In the genomic region with DNA sequence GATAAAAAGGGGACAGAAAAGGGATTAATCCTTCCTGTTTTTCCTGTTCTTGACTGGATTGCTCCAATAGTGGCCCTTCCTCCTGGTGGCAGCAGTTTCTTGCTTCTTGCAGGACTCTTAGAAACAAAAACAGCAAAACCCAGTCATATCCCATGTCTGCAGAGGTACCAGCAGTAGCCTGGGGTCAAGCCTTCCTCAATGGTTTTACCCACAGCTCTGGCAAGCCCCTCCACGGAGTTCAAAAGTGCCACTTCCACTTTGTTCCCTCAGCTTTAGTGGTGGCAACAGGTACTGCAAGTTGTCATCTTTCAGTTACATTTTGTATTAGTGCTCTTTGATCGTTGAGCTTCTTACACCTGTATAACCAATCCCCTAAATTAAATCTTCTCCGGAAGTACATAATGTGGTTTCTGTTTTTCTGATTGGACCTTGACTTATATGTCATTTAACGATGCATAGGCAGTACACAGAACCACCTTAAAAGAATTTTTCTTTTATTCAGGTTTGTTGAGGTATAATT, we compare ENCODE assay signal across 8 cellular contexts. TPM values are rescaled to one million over a fixed set of nuclear protein-coding genes. Genes with fewer than 3 reads are reported as not detected.
DNase-seq lines count a peak whose midpoint lies in the region; ATAC-seq, FAIRE-seq and TF ChIP-seq lines count a peak whose summit lies in the region.

No MANE protein-coding gene starts in this region.

- no peaks in the 10 kb centered on the region for H4K20me1 ChIP-seq in OCI-LY7 (ENCODE audit: insufficient read depth, low read length)

- no TSS peak for BruUV-seq in OCI-LY7 (replicated peaks; lab: Mats Ljungman, UMichigan)

- no peak overlapping the region for H3K9ac ChIP-seq in parathyroid adenoma

- CTCF ChIA-PET in HEK293 (lab: Yijun Ruan, JAX) (interaction anchor here (0.5 to 2.8 kb wide), 18 partner anchors 9 to 524 kb away, joined by 3 to 17 read pairs (median 4); partner anchors contain the start of genes PDCD1LG2 and RANBP6), OCI-LY7 (lab: Charles Lee; ENCODE audit: unreplicated experiment) (interaction anchor here (1.7 kb wide), 1 partner anchor 9 kb away, joined by 4 read pairs; the partner anchor contains the start of gene RANBP6)

- H3K9me3 ChIP-seq in cardiac muscle cell (ENCODE audit: low read depth): no peaks in the 10 kb centered on the region
- H3K9me3 ChIP-seq in HEK293 (ENCODE audit: control insufficient read depth, insufficient read depth, low read depth, low read length): no peaks in the 10 kb centered on the region
- peaks cover 6% of the 10 kb centered on the region; the same call in 1 of the 2 replicates for H3K9me3 ChIP-seq in OCI-LY7 (ENCODE audit: low read length)
- H3K9me3 ChIP-seq in parathyroid adenoma (ENCODE audit: control insufficient read depth, low read length): no peaks in the 10 kb centered on the region

- no peak overlapping the region for H3K4me3 ChIP-seq in cardiac muscle cell
- H3K4me3 ChIP-seq in HEK293 (ENCODE audit: low read depth, low read length): no peak overlapping the region
- no peak overlapping the region for H3K4me3 ChIP-seq in OCI-LY7 (ENCODE audit: low read depth, low read length, poor library complexity, severe bottlenecking)
- no peak overlapping the region for H3K4me3 ChIP-seq in parathyroid adenoma (ENCODE audit: low read depth, low read length)

- POLR2A ChIA-PET in HEK293 (lab: Yijun Ruan, JAX): interaction anchor here (1.5 to 2.5 kb wide), 2 partner anchors 9 to 16 kb away, joined by 5 to 11 read pairs; partner anchors contain the start of gene RANBP6
- POLR2A ChIA-PET in OCI-LY7 (lab: Charles Lee): interaction anchor here (0.6 to 2.0 kb wide), 5 partner anchors 8 to 34 kb away, joined by 3 to 9 read pairs (median 7); partner anchors contain the start of gene RANBP6

- FAIRE-seq in HTR-8/SVneo (lab: Jason Lieb, UNC): no peak

- no peaks in the 10 kb centered on the region for H3K27me3 ChIP-seq in cardiac muscle cell
- H3K27me3 ChIP-seq in parathyroid adenoma (ENCODE audit: control insufficient read depth, insufficient read depth, low read length): no peaks in the 10 kb centered on the region

- DNase-seq in cardiac muscle cell (ENCODE audit: low read depth in 1 of 2, low spot score in 1 of 2) (peak in 1 of 2 donors; percentile 21), left cardiac atrium (no peak), OCI-LY7 (ENCODE audit: low spot score) (peak; percentile 74), dermis blood vessel endothelial cell (peak; percentile 22), DMS79 treated with DMSO at 0.1 percent for 48 hours (lab: John Stamatoyannopoulos, UW) (no peak), HTR-8/SVneo (ENCODE audit: insufficient read length, low spot score) (no peak)

- H2AFZ ChIP-seq in OCI-LY7 (ENCODE audit: low read length) (peak overlapping the region; percentile 75), parathyroid adenoma (peak overlapping the region; percentile 23)

- no peaks in the 10 kb centered on the region for H3K36me3 ChIP-seq in cardiac muscle cell
- no peaks in the 10 kb centered on the region for H3K36me3 ChIP-seq in HEK293 (ENCODE audit: control insufficient read depth in 2 of 2, insufficient read depth in 1 of 2, low read length in 2 of 2)
- no peaks in the 10 kb centered on the region for H3K36me3 ChIP-seq in OCI-LY7 (ENCODE audit: insufficient read depth, low read length)
- H3K36me3 ChIP-seq in parathyroid adenoma (ENCODE audit: control insufficient read depth, insufficient read depth, low read length): no peaks in the 10 kb centered on the region

- intact Hi-C loops in left cardiac atrium (cut with DNase I) (no loop called here), OCI-LY7 (cut with micrococcal nuclease; ENCODE audit: unreplicated experiment) (no loop called here)

- H3K27ac ChIP-seq in cardiac muscle cell (no peak overlapping the region), HEK293 (ENCODE audit: extremely low read depth, low read depth, low read length) (no peak overlapping the region), OCI-LY7 (ENCODE audit: low read depth, low read length, poor library complexity, severe bottlenecking) (no peak overlapping the region), parathyroid adenoma (no peak overlapping the region)

- H3K79me2 ChIP-seq in OCI-LY7 (ENCODE audit: insufficient read depth, low read depth, low read length) (no peaks in the 10 kb centered on the region), parathyroid adenoma (no peaks in the 10 kb centered on the region)

- ATAC-seq in left cardiac atrium: no peak

- no peaks in the 10 kb centered on the region for H3K9me2 ChIP-seq in OCI-LY7 (ENCODE audit: insufficient read depth, low read length)

- TF ChIP-seq CTCF in cardiac muscle cell (IDR thresholded peaks at IDR 0.05; ENCODE audit: low read depth, low read length) (peak; percentile 50), HEK293 (tag by site-specific recombination; IDR thresholded peaks at IDR 0.05) (no peak), OCI-LY7 (conservative IDR thresholded peaks at IDR 0.05; ENCODE audit: low read length) (peak; percentile 74), parathyroid adenoma (IDR thresholded peaks at IDR 0.05) (peak; percentile 45)

- H3K4me2 ChIP-seq in OCI-LY7 (ENCODE audit: low read length) (peak overlapping the region; percentile 28), parathyroid adenoma (ENCODE audit: low read length) (no peak overlapping the region)

- H3K4me1 ChIP-seq in cardiac muscle cell (ENCODE audit: low read depth) (no peaks in the 10 kb centered on the region), HEK293 (ENCODE audit: control insufficient read depth, insufficient read depth, low read length) (no peaks in the 10 kb centered on the region), OCI-LY7 (ENCODE audit: insufficient read depth, low read length, poor library complexity, severe bottlenecking) (peaks cover 9% of the 10 kb centered on the region), parathyroid adenoma (no peaks in the 10 kb centered on the region)

TF ChIP-seq in HEK293, 187 proteins besides CTCF, POLR2A, EP300 and RAD21 (continues in another document):
- TF ChIP-seq, protein P1, sequence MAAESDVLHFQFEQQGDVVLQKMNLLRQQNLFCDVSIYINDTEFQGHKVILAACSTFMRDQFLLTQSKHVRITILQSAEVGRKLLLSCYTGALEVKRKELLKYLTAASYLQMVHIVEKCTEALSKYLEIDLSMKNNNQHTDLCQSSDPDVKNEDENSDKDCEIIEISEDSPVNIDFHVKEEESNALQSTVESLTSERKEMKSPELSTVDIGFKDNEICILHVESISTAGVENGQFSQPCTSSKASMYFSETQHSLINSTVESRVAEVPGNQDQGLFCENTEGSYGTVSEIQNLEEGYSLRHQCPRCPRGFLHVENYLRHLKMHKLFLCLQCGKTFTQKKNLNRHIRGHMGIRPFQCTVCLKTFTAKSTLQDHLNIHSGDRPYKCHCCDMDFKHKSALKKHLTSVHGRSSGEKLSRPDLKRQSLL (tag by site-specific recombination; IDR thresholded peaks at IDR 0.05): no peak
- no peak for TF ChIP-seq ZNF311 (tag by site-specific recombination; IDR thresholded peaks at IDR 0.05; ENCODE audit: borderline replicate concordance)
- TF ChIP-seq ZNF776 (tag by site-specific recombination; IDR thresholded peaks at IDR 0.05; ENCODE audit: borderline replicate concordance): no peak
- TF ChIP-seq ZNF664 (tag by site-specific recombination; IDR thresholded peaks at IDR 0.05): no peak
- no peak for TF ChIP-seq ZBTB8A (tag by site-specific recombination; IDR thresholded peaks at IDR 0.05)
- TF ChIP-seq, protein P2, sequence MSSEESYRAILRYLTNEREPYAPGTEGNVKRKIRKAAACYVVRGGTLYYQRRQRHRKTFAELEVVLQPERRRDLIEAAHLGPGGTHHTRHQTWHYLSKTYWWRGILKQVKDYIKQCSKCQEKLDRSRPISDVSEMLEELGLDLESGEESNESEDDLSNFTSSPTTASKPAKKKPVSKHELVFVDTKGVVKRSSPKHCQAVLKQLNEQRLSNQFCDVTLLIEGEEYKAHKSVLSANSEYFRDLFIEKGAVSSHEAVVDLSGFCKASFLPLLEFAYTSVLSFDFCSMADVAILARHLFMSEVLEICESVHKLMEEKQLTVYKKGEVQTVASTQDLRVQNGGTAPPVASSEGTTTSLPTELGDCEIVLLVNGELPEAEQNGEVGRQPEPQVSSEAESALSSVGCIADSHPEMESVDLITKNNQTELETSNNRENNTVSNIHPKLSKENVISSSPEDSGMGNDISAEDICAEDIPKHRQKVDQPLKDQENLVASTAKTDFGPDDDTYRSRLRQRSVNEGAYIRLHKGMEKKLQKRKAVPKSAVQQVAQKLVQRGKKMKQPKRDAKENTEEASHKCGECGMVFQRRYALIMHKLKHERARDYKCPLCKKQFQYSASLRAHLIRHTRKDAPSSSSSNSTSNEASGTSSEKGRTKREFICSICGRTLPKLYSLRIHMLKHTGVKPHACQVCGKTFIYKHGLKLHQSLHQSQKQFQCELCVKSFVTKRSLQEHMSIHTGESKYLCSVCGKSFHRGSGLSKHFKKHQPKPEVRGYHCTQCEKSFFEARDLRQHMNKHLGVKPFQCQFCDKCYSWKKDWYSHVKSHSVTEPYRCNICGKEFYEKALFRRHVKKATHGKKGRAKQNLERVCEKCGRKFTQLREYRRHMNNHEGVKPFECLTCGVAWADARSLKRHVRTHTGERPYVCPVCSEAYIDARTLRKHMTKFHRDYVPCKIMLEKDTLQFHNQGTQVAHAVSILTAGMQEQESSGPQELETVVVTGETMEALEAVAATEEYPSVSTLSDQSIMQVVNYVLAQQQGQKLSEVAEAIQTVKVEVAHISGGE (tag by site-specific recombination; conservative IDR thresholded peaks at IDR 0.05; ENCODE audit: low read depth): peak; percentile 35
- no peak for TF ChIP-seq ZNF404 (tag by site-specific recombination; IDR thresholded peaks at IDR 0.05)
- no peak for TF ChIP-seq ZNF324 (tag by site-specific recombination; IDR thresholded peaks at IDR 0.05)
- TF ChIP-seq ZNF16 (tag by site-specific recombination; IDR thresholded peaks at IDR 0.05; ENCODE audit: low read depth): no peak
- no peak for TF ChIP-seq ZNF555 (tag by site-specific recombination; conservative IDR thresholded peaks at IDR 0.05)
- no peak for TF ChIP-seq BCL11A (tag by site-specific recombination; IDR thresholded peaks at IDR 0.05; ENCODE audit: low read depth)
- no peak for TF ChIP-seq ZNF23 (tag by site-specific recombination; IDR thresholded peaks at IDR 0.05; ENCODE audit: borderline replicate concordance)
- TF ChIP-seq ZNF791 (tag by site-specific recombination; IDR thresholded peaks at IDR 0.05): no peak

RNA-seq across cellular contexts. Expression of gene RANBP6, which starts 8.7 kb away (rescaled TPM):
- total RNA-seq in cardiac muscle cell (16.0 and 18.0 TPM in 2 replicates), left cardiac atrium (10 to 100 TPM; 18.6 to 30.1 TPM), OCI-LY7 (2022) (23.1 and 24.1 TPM in 2 replicates), dermis blood vessel endothelial cell (40.7 and 42.6 TPM in 2 replicates)
- 17.1 and 23.8 TPM in 2 replicates for polyA plus RNA-seq in cardiac muscle cell
- total RNA-seq in OCI-LY7 (2014; rRNA removed; shearing (Covaris generic)): 23.9 and 28.4 TPM in 2 replicates

Comparison
In these comparisons a context has a peak if more than half of its experiments do, and no peak if none do; other contexts are left out.
1. DNase-seq: peak in OCI-LY7 (single experiment) and dermis blood vessel endothelial cell (single experiment); none in left cardiac atrium (single experiment), DMS79 treated with DMSO at 0.1 percent for 48 hours (single experiment) and HTR-8/SVneo (single experiment).